In genomic region chr5:150230842-150231241, GRCh38 we compare ENCODE assay signal across 24 cellular contexts. TPM values are rescaled to one million over a fixed set of nuclear protein-coding genes. Genes with fewer than 3 reads are reported as not detected.
"Had no signal": no experiment of that assay in that cellular context is flagged by ENCODE, and none has a peak within 500 bp of the region (broad histone marks: within the 10 kb centered on the region; RNA-seq: fewer than 3 reads in every experiment).

No MANE protein-coding gene starts in this region.

- H3K4me2 ChIP-seq: hepatocyte had no signal

- ATAC-seq: effector memory CD8-positive, alpha-beta T cell; gastroesophageal sphincter; left colon; psoas muscle had no signal

- H3K4me1 Mint-ChIP-seq: naive B cell had no signal

- H3K4me3 Mint-ChIP-seq: dendritic cell treated with granulocyte-macrophage colony-stimulating factor and Interleukin-4, amounts not matched to agents 40 ng/mL and 50 ng/mL, for 4 days; effector memory CD8-positive, alpha-beta T cell; naive B cell had no signal

- H3K4me1 ChIP-seq: gastroesophageal sphincter, psoas muscle, right atrium auricular region, stomach had no signal

- H3K4me3 ChIP-seq: esophagus squamous epithelium, gastroesophageal sphincter, hepatocyte, psoas muscle, right atrium auricular region, stomach had no signal

- H3K36me3 ChIP-seq: esophagus squamous epithelium, right atrium auricular region, stomach had no signal

- H3K9me3 Mint-ChIP-seq: dendritic cell treated with granulocyte-macrophage colony-stimulating factor and Interleukin-4, amounts not matched to agents 40 ng/mL and 50 ng/mL, for 4 days; effector memory CD8-positive, alpha-beta T cell; naive B cell had no signal

- H3K27me3 ChIP-seq: esophagus squamous epithelium, gastroesophageal sphincter, hepatocyte, right atrium auricular region, stomach had no signal

- DNase-seq: cerebellar nuclear complex; effector memory CD8-positive, alpha-beta T cell; esophagus squamous epithelium; foreskin fibroblast; left colon; mesendoderm; naive B cell; psoas muscle; small intestine; stimulated activated CD4-positive, alpha-beta T cell treated with anti-CD3 and anti-CD28 coated beads, Interleukin-12 subunit alpha, Interleukin-12 subunit beta, amount 100 ng/mL, for 4 hours; stimulated activated naive CD4-positive, alpha-beta T cell; stomach; substantia nigra; trophoblast cell had no signal

- H2AFZ ChIP-seq: hepatocyte had no signal

- H3K36me3 Mint-ChIP-seq: naive B cell had no signal

- H3K27ac Mint-ChIP-seq: dendritic cell treated with granulocyte-macrophage colony-stimulating factor and Interleukin-4, amounts not matched to agents 40 ng/mL and 50 ng/mL, for 4 days; effector memory CD8-positive, alpha-beta T cell had no signal

- H3K27ac ChIP-seq: esophagus squamous epithelium, gastroesophageal sphincter, hepatocyte, psoas muscle, right atrium auricular region, stomach had no signal

- H3K9me3 ChIP-seq: esophagus squamous epithelium, gastroesophageal sphincter, psoas muscle, right atrium auricular region, stomach had no signal

RNA-seq across cellular contexts. Expression of gene SLC6A7, which starts 41.0 kb away (rescaled TPM):
- total RNA-seq: epithelial cell of proximal tubule, esophagus squamous epithelium, gastroesophageal sphincter, kidney epithelial cell, liver, lung microvascular endothelial cell, osteoblast, psoas muscle, right atrium auricular region, urinary bladder had no signal
- polyA plus RNA-seq: liver, psoas muscle, stomach had no signal

RNA-seq across cellular contexts. Expression of gene CAMK2A, which starts 58.7 kb away (rescaled TPM):
- total RNA-seq: epithelial cell of proximal tubule, kidney epithelial cell, lung microvascular endothelial cell had no signal
- polyA plus RNA-seq: liver had no signal
